ENCODE assay signal across 11 cellular contexts in genomic region chr2:44269831-44270230, GRCh38. TPM values are rescaled to one million over a fixed set of nuclear protein-coding genes. Genes with fewer than 3 reads are reported as not detected.
"Had no signal": no experiment of that assay in that cellular context is flagged by ENCODE, and none has a peak within 500 bp of the region (broad histone marks: within the 10 kb centered on the region; RNA-seq: fewer than 3 reads in every experiment).

No MANE protein-coding gene starts in this region.

- DNase-seq: activated CD4-positive, alpha-beta T cell treated with anti-CD3 and anti-CD28 coated beads for 48 hours; activated CD8-positive, alpha-beta memory T cell treated with anti-CD3 and anti-CD28 coated beads for 24 hours; activated naive CD4-positive, alpha-beta T cell treated with anti-CD3 and anti-CD28 coated beads for 36 hours; activated T-cell treated with anti-CD3 and anti-CD28 coated beads for 4 hours; immature natural killer cell; T-cell had no signal

- H3K4me3 ChIP-seq: skin epidermis had no signal

- ATAC-seq: activated T-helper 17 cell treated with anti-CD3 and anti-CD28 coated beads, Interleukin-2, amount 50 U/mL, for 72 hours; T-cell; WTC11 had no signal

RNA-seq across cellular contexts. Expression of gene SLC3A1, which starts 5.4 kb away (rescaled TPM):
- total RNA-seq: activated naive CD4-positive, alpha-beta T cell treated with anti-CD3 and anti-CD28 coated beads for 36 hours; activated T-helper 17 cell treated with anti-CD3 and anti-CD28 coated beads, Interleukin-2, amount 50 U/mL, for 72 hours; neural crest cell; osteocyte had no signal
